11 cellular contexts compared by ENCODE assay signal in genomic region chr17:74455025-74455585, GRCh38. TPM values are rescaled to one million over a fixed set of nuclear protein-coding genes. Genes with fewer than 3 reads are reported as not detected.
DNase-seq lines count a peak whose midpoint lies in the region; ATAC-seq and TF ChIP-seq lines count a peak whose summit lies in the region.
"Had no signal": no experiment of that assay in that cellular context is flagged by ENCODE, and none has a peak within 500 bp of the region (broad histone marks: within the 10 kb centered on the region; RNA-seq: fewer than 3 reads in every experiment).

No MANE protein-coding gene starts in this region.

- H3K27ac ChIP-seq in esophagus squamous epithelium = peak overlapping the region; percentile 70 to 80 (median 74)
- H3K27ac ChIP-seq in upper lobe of right lung = peak overlapping the region; percentile 88

- no peaks in the 10 kb centered on the region for H3K27me3 Mint-ChIP-seq in natural killer cell (ENCODE audit: low read depth in 2 of 2)
- H3K27me3 Mint-ChIP-seq: stimulated activated naive CD8-positive, alpha-beta T cell treated with anti-CD3 and anti-CD28 coated beads, Interleukin-15, Interleukin-2, amounts not matched to agents 100 ng/mL and 50 ng/mL, for 24 hours had no signal

- WGBS in esophagus squamous epithelium, 2 donors = 55 to 56% methylated on average over 7 to 16 of the region's 16 CpGs
- WGBS in lower leg skin, 2 donors = 33 to 44% methylated on average over 11 to 15 of the region's 16 CpGs

- H3K9me3 ChIP-seq in esophagus squamous epithelium = no peaks in the 10 kb centered on the region
- no peaks in the 10 kb centered on the region for H3K9me3 ChIP-seq in upper lobe of right lung

- H3K4me1 ChIP-seq in esophagus squamous epithelium (peaks cover 21 to 45% (median 31%) of the 10 kb centered on the region in 3 donors), upper lobe of right lung (peaks cover 31% of the 10 kb centered on the region)

- TF ChIP-seq CTCF in esophagus squamous epithelium (IDR thresholded peaks at IDR 0.05) (no peak), natural killer cell (IDR thresholded peaks at IDR 0.05) (no peak), upper lobe of right lung (IDR thresholded peaks at IDR 0.05) (no peak), lower leg skin (IDR thresholded peaks at IDR 0.05) (no peak)

- no peaks in the 10 kb centered on the region for H3K36me3 Mint-ChIP-seq in natural killer cell

- no peak for TF ChIP-seq POLR2A in esophagus squamous epithelium (IDR thresholded peaks at IDR 0.05)
- no peak for TF ChIP-seq POLR2A in lower leg skin (IDR thresholded peaks at IDR 0.05)

- no peak overlapping the region for H3K27ac Mint-ChIP-seq in natural killer cell
- H3K27ac Mint-ChIP-seq: stimulated activated naive CD8-positive, alpha-beta T cell treated with anti-CD3 and anti-CD28 coated beads, Interleukin-15, Interleukin-2, amounts not matched to agents 100 ng/mL and 50 ng/mL, for 24 hours had no signal

- H3K27me3 ChIP-seq in esophagus squamous epithelium (peaks cover 0 to 30% (median 0%) of the 10 kb centered on the region in 4 donors), upper lobe of right lung (no peaks in the 10 kb centered on the region)

- peak in 2 of 3 experiments; percentile 11 to 20 for DNase-seq in NCI-H1417 (lab: John Stamatoyannopoulos, UW)
- DNase-seq in NCI-H1417 treated with DMSO at 0.1 percent for 48 hours (lab: John Stamatoyannopoulos, UW) = no peak
- no peak for DNase-seq in esophagus squamous epithelium (lab: John Stamatoyannopoulos, UW)
- no peak for DNase-seq in natural killer cell
- DNase-seq in upper lobe of right lung = no peak
- DNase-seq in T-helper 2 cell = no peak
- DNase-seq in dermis blood vessel endothelial cell = no peak
- no peak for DNase-seq in lower leg skin (ENCODE audit: low spot score in 2 of 2)
- DNase-seq: 8988T, EL had no signal

- peaks cover 29 to 44% of the 10 kb centered on the region in 2 donors for H3K4me1 Mint-ChIP-seq in natural killer cell

- peak overlapping the region; percentile 6 for H3K4me3 Mint-ChIP-seq in natural killer cell
- H3K4me3 Mint-ChIP-seq: stimulated activated naive CD8-positive, alpha-beta T cell treated with anti-CD3 and anti-CD28 coated beads, Interleukin-15, Interleukin-2, amounts not matched to agents 100 ng/mL and 50 ng/mL, for 24 hours had no signal

- no peaks in the 10 kb centered on the region for H3K36me3 ChIP-seq in esophagus squamous epithelium
- no peaks in the 10 kb centered on the region for H3K36me3 ChIP-seq in upper lobe of right lung

- H3K9me3 Mint-ChIP-seq in natural killer cell = no peaks in the 10 kb centered on the region
- H3K9me3 Mint-ChIP-seq: stimulated activated naive CD8-positive, alpha-beta T cell treated with anti-CD3 and anti-CD28 coated beads, Interleukin-15, Interleukin-2, amounts not matched to agents 100 ng/mL and 50 ng/mL, for 24 hours had no signal

- no peak overlapping the region for H3K4me3 ChIP-seq in esophagus squamous epithelium
- no peak overlapping the region for H3K4me3 ChIP-seq in upper lobe of right lung
- no peak overlapping the region for H3K4me3 ChIP-seq in lower leg skin (ENCODE audit: low read depth, poor library complexity, severe bottlenecking)

- intact Hi-C loops in esophagus squamous epithelium (cut with DNase I) = no loop called here
- intact Hi-C loops in natural killer cell (cut with micrococcal nuclease) = loop anchor here (5.0 kb wide), 1 partner anchor 153 kb away; no protein-coding TSS in a partner anchor
- intact Hi-C loops in upper lobe of right lung (cut with DNase I) = loop anchor here (5.0 kb wide), 1 partner anchor 78 kb away; no protein-coding TSS in a partner anchor
- intact Hi-C loops in lower leg skin (cut with DNase I; ENCODE audit: low total_unique reads) = no loop called here

- no peak for ATAC-seq in natural killer cell
- ATAC-seq in upper lobe of right lung = no peak

RNA-seq across cellular contexts. Expression of gene CD300A, which starts 11.3 kb away (rescaled TPM):
- total RNA-seq in esophagus squamous epithelium = 10 to 100 TPM in 1 of 4 donors, 1 to 10 TPM in 2, under 1 TPM in 1; 0.88 to 19.6 (median 2.8) TPM
- 100 to 1,000 TPM; 287 to 370 (median 295) TPM for total RNA-seq in natural killer cell
- 17.5 TPM for total RNA-seq in upper lobe of right lung
- not detected in 2 replicates for total RNA-seq in dermis blood vessel endothelial cell
- total RNA-seq in lower leg skin = 10 to 100 TPM in 2 of 4 donors, 1 to 10 TPM in 2; 5.5 to 13.0 (median 8.7) TPM

RNA-seq across cellular contexts. Expression of gene GPRC5C, which starts 23.2 kb away (rescaled TPM):
- total RNA-seq in esophagus squamous epithelium (10 to 100 TPM in 2 of 4 donors, 1 to 10 TPM in 2; 6.3 to 21.6 (median 11.7) TPM), natural killer cell (under 1 TPM; 0.26 to 0.60 (median 0.29) TPM), upper lobe of right lung (48.6 TPM), dermis blood vessel endothelial cell (1.8 and 2.0 TPM in 2 replicates), lower leg skin (100 to 1,000 TPM in 2 of 4 donors, 10 to 100 TPM in 2; 80.3 to 147 (median 99.1) TPM)

Comparison
In these comparisons a context has a peak if more than half of its experiments do, and no peak if none do; other contexts are left out.
1. DNase-seq: peak in NCI-H1417 (2 of 3); none in NCI-H1417 treated with DMSO at 0.1 percent for 48 hours (single experiment), esophagus squamous epithelium (single experiment), natural killer cell (single experiment), upper lobe of right lung (single experiment), T-helper 2 cell (0 of 5), dermis blood vessel endothelial cell (single experiment) and lower leg skin (0 of 2).
2. RNA of gene CD300A, which starts 11.3 kb away (total RNA-seq): 287 to 370 TPM in natural killer cell; 17.5 TPM in upper lobe of right lung (single experiment), 5.5 to 13.0 TPM in lower leg skin, 0.88 to 19.6 TPM in esophagus squamous epithelium and not detected in dermis blood vessel endothelial cell; every median in the first group is over 10 times any median in the second.
3. intact Hi-C loops: an anchor here in natural killer cell (5.0 kb wide) and upper lobe of right lung (5.0 kb wide); none called in esophagus squamous epithelium and lower leg skin.